ENCODE assay signal across 9 cellular contexts in genomic region chr2:221529943-221530652, GRCh38. TPM values are rescaled to one million over a fixed set of nuclear protein-coding genes. Genes with fewer than 3 reads are reported as not detected.
A peak's percentile ranks its signal among the peaks of the same experiment; 100 is the strongest.
DNase-seq lines count a peak whose midpoint lies in the region; ATAC-seq, FAIRE-seq and TF ChIP-seq lines count a peak whose summit lies in the region.
"Had no signal": no experiment of that assay in that cellular context is flagged by ENCODE, and none has a peak within 500 bp of the region (broad histone marks: within the 10 kb centered on the region; RNA-seq: fewer than 3 reads in every experiment).

No MANE protein-coding gene starts in this region.

- no peak for TF ChIP-seq POLR2A in gastroesophageal sphincter (IDR thresholded peaks at IDR 0.05)

- peaks cover 27% of the 10 kb centered on the region for H3K4me1 Mint-ChIP-seq in activated T-helper 2 cell treated with anti-CD3 and anti-CD28 coated beads, Interferon-gamma antibody, Interleukin-2, Interleukin-4, amounts not matched to agents 10 μg/mL and 5 μg/mL and 100 μg/mL, durations not matched to agents 14 hours and 24 hours and 36 hours (ENCODE audit: low read depth)

- dilution Hi-C loops in keratinocyte (cut with MboI; ENCODE audit: extremely low pct_ligation_motif_present, low sequenced_read_pairs) = no loop called here

- H3K27ac Mint-ChIP-seq in activated T-helper 2 cell treated with anti-CD3 and anti-CD28 coated beads, Interferon-gamma antibody, Interleukin-2, Interleukin-4, amounts not matched to agents 10 μg/mL and 5 μg/mL and 100 μg/mL, durations not matched to agents 14 hours and 24 hours and 36 hours = no peak overlapping the region

- H3K9me3 ChIP-seq in keratinocyte (ENCODE audit: control insufficient read depth, low read depth, low read length) (no peaks in the 10 kb centered on the region), gastroesophageal sphincter (no peaks in the 10 kb centered on the region)

- no peak for TF ChIP-seq CTCF in keratinocyte (optimal IDR thresholded peaks at IDR 0.05 in 1 of 3, IDR thresholded peaks at IDR 0.05 in 1 of 3, conservative IDR thresholded peaks at IDR 0.05 in 1 of 3; ENCODE audit: extremely low read depth in 1 of 3, insufficient read depth in 2 of 3, low read length in 3 of 3)
- TF ChIP-seq CTCF in gastroesophageal sphincter (IDR thresholded peaks at IDR 0.05) = no peak

- H3K9me1 ChIP-seq in keratinocyte (ENCODE audit: control insufficient read depth, extremely low read depth, insufficient read depth, low read length) = no peaks in the 10 kb centered on the region

- H3K9me3 Mint-ChIP-seq in activated T-helper 2 cell treated with anti-CD3 and anti-CD28 coated beads, Interferon-gamma antibody, Interleukin-2, Interleukin-4, amounts not matched to agents 10 μg/mL and 5 μg/mL and 100 μg/mL, durations not matched to agents 14 hours and 24 hours and 36 hours = no peaks in the 10 kb centered on the region

- WGBS in gastroesophageal sphincter (ENCODE audit: low coverage in 1 of 2), 2 donors = 43 to 62% methylated on average over 7 to 10 of the region's 10 CpGs

- H3K4me3 Mint-ChIP-seq in activated T-helper 2 cell treated with anti-CD3 and anti-CD28 coated beads, Interferon-gamma antibody, Interleukin-2, Interleukin-4, amounts not matched to agents 10 μg/mL and 5 μg/mL and 100 μg/mL, durations not matched to agents 14 hours and 24 hours and 36 hours (ENCODE audit: low read depth) = peak overlapping the region; percentile 42

- H3K36me3 ChIP-seq in keratinocyte (ENCODE audit: control insufficient read depth in 2 of 2, extremely low read depth in 1 of 2, insufficient read depth in 2 of 2, low read length in 2 of 2) (no peaks in the 10 kb centered on the region), gastroesophageal sphincter (no peaks in the 10 kb centered on the region)

- peak overlapping the region; percentile 30 for H3K27ac ChIP-seq in keratinocyte (ENCODE audit: control insufficient read depth, insufficient read depth, low read length)
- peak overlapping the region in 1 of 4 donors; percentile 5 for H3K27ac ChIP-seq in gastroesophageal sphincter

- H3K27me3 ChIP-seq in keratinocyte (ENCODE audit: control insufficient read depth, extremely low read depth, insufficient read depth, low read length) (no peaks in the 10 kb centered on the region), gastroesophageal sphincter (no peaks in the 10 kb centered on the region)

- no peaks in the 10 kb centered on the region for H4K20me1 ChIP-seq in keratinocyte (ENCODE audit: control insufficient read depth, extremely low read depth, insufficient read depth, low read length)

- H3K79me2 ChIP-seq in keratinocyte (ENCODE audit: control insufficient read depth, insufficient read depth, low read length) = no peaks in the 10 kb centered on the region

- H3K9ac ChIP-seq in keratinocyte (ENCODE audit: control insufficient read depth, extremely low read depth, insufficient read depth, low read length) = no peak overlapping the region

- ATAC-seq in HG02970 (IDR thresholded peaks at IDR 0.05; ENCODE audit: low FRiP score, unreplicated experiment) = no peak
- ATAC-seq in GM19397 (IDR thresholded peaks at IDR 0.05; ENCODE audit: unreplicated experiment) = no peak
- ATAC-seq in gastroesophageal sphincter = no peak

- peaks cover 32% of the 10 kb centered on the region for H3K4me1 ChIP-seq in keratinocyte (ENCODE audit: control insufficient read depth, extremely low read depth, insufficient read depth, low read length)
- H3K4me1 ChIP-seq in gastroesophageal sphincter = peaks cover 0 to 17% (median 0%) of the 10 kb centered on the region in 3 donors

- TF ChIP-seq EP300 in gastroesophageal sphincter (IDR thresholded peaks at IDR 0.05) = no peak

- peak overlapping the region in 2 of 3 experiments; percentile 2 to 16 for H3K4me3 ChIP-seq in keratinocyte (ENCODE audit: control insufficient read depth in 2 of 3, extremely low read depth in 1 of 3, insufficient read depth in 2 of 3, low read depth in 1 of 3, low read length in 3 of 3)
- no peak overlapping the region for H3K4me3 ChIP-seq in gastroesophageal sphincter

- H3K36me3 Mint-ChIP-seq in activated T-helper 2 cell treated with anti-CD3 and anti-CD28 coated beads, Interferon-gamma antibody, Interleukin-2, Interleukin-4, amounts not matched to agents 10 μg/mL and 5 μg/mL and 100 μg/mL, durations not matched to agents 14 hours and 24 hours and 36 hours (ENCODE audit: low read depth) = no peaks in the 10 kb centered on the region

- H3K27me3 Mint-ChIP-seq in activated T-helper 2 cell treated with anti-CD3 and anti-CD28 coated beads, Interferon-gamma antibody, Interleukin-2, Interleukin-4, amounts not matched to agents 10 μg/mL and 5 μg/mL and 100 μg/mL, durations not matched to agents 14 hours and 24 hours and 36 hours (ENCODE audit: low read depth) = peaks cover 15% of the 10 kb centered on the region

- peak overlapping the region; percentile 51 for H2AFZ ChIP-seq in keratinocyte (ENCODE audit: control insufficient read depth, low read length)

- FAIRE-seq in keratinocyte (lab: Jason Lieb, UNC) = peak; percentile 96
- FAIRE-seq: GM18507 had no signal

- peak overlapping the region; percentile 70 for H3K4me2 ChIP-seq in keratinocyte (ENCODE audit: control insufficient read depth, extremely low read depth, insufficient read depth, low read depth, low read length)

- intact Hi-C loops in activated T-helper 2 cell treated with anti-CD3 and anti-CD28 coated beads, Interferon-gamma antibody, Interleukin-2, Interleukin-4, amounts not matched to agents 10 μg/mL and 5 μg/mL and 100 μg/mL, durations not matched to agents 14 hours and 24 hours and 36 hours (cut with micrococcal nuclease) = no loop called here
- intact Hi-C loops in posterior cingulate gyrus (cut with DNase I) = no loop called here

- DNase-seq in AG08395 (ENCODE audit: low spot score) = peak; percentile 55
- DNase-seq in HS-5 (ENCODE audit: low read depth) = peak; percentile 58
- no peak for DNase-seq in activated T-helper 2 cell treated with anti-CD3 and anti-CD28 coated beads, Interferon-gamma antibody, Interleukin-2, Interleukin-4, amounts not matched to agents 10 μg/mL and 5 μg/mL and 100 μg/mL, durations not matched to agents 14 hours and 24 hours and 36 hours (ENCODE audit: low spot score)
- DNase-seq in keratinocyte (ENCODE audit: low read depth, low spot score) = peak; percentile 59
- DNase-seq in posterior cingulate gyrus = no peak

RNA-seq across cellular contexts. Expression of gene EPHA4, which starts 42.0 kb away (rescaled TPM):
- 0.67 and 1.2 TPM in 2 replicates for total RNA-seq in activated T-helper 2 cell treated with anti-CD3 and anti-CD28 coated beads, Interferon-gamma antibody, Interleukin-2, Interleukin-4, amounts not matched to agents 10 μg/mL and 5 μg/mL and 100 μg/mL, durations not matched to agents 14 hours and 24 hours and 36 hours
- polyA plus RNA-seq in keratinocyte = 6.5 to 20.2 TPM (median 9.0 TPM) in 3 replicates
- 15.0 TPM for polyA plus RNA-seq in keratinocyte (2011; ENCODE audit: low read depth)
- polyA plus RNA-seq in keratinocyte (2011; cell fraction: cytosol; rRNA removed) = 1.8 and 2.6 TPM in 2 replicates
- 21.6 and 25.2 TPM in 2 replicates for polyA plus RNA-seq in keratinocyte (2011; cell fraction: nucleus; rRNA removed)
- 3.9 and 7.1 TPM in 2 replicates for polyA plus RNA-seq in keratinocyte (2012; ENCODE audit: low replicate concordance)
- polyA minus RNA-seq in keratinocyte = 14.3 to 41.4 TPM (median 24.7 TPM) in 3 replicates
- 5.8 TPM for polyA minus RNA-seq in keratinocyte (2011; cell fraction: cytosol; rRNA and poly(A)+ RNA removed)
- polyA minus RNA-seq in keratinocyte (2011; cell fraction: nucleus; rRNA and poly(A)+ RNA removed) = 24.0 and 44.6 TPM in 2 replicates
- 10 to 100 TPM; 21.3 to 41.2 (median 31.6) TPM for total RNA-seq in gastroesophageal sphincter

Comparison
In these comparisons a context has a peak if more than half of its experiments do, and no peak if none do; other contexts are left out.
1. DNase-seq: peak in AG08395 (single experiment), HS-5 (single experiment) and keratinocyte (single experiment); none in activated T-helper 2 cell treated with anti-CD3 and anti-CD28 coated beads, Interferon-gamma antibody, Interleukin-2, Interleukin-4, amounts not matched to agents 10 μg/mL and 5 μg/mL and 100 μg/mL, durations not matched to agents 14 hours and 24 hours and 36 hours (single experiment) and posterior cingulate gyrus (0 of 10).
2. H3K4me3 ChIP-seq: peak in keratinocyte (2 of 3); none in gastroesophageal sphincter (0 of 2).
3. RNA of gene EPHA4, which starts 42.0 kb away (total RNA-seq): 21.3 to 41.2 TPM in gastroesophageal sphincter; 0.67 to 1.2 TPM in activated T-helper 2 cell treated with anti-CD3 and anti-CD28 coated beads, Interferon-gamma antibody, Interleukin-2, Interleukin-4, amounts not matched to agents 10 μg/mL and 5 μg/mL and 100 μg/mL, durations not matched to agents 14 hours and 24 hours and 36 hours; every median in the first group is over 10 times any median in the second.